ENCODE assay signal across 13 cellular contexts in genomic region chr21:44054710-44055109, GRCh38. TPM values are rescaled to one million over a fixed set of nuclear protein-coding genes. Genes with fewer than 3 reads are reported as not detected.
DNase-seq lines count a peak whose midpoint lies in the region; ATAC-seq and TF ChIP-seq lines count a peak whose summit lies in the region.
"Had no signal": no experiment of that assay in that cellular context is flagged by ENCODE, and none has a peak within 500 bp of the region (broad histone marks: within the 10 kb centered on the region; RNA-seq: fewer than 3 reads in every experiment).

No MANE protein-coding gene starts in this region.

- TF ChIP-seq CTCF in BE2C (IDR thresholded peaks at IDR 0.05; ENCODE audit: low read depth, low read length), result no peak

- no peak overlapping the region for H3K4me3 Mint-ChIP-seq in activated T-cell treated with anti-CD3 and anti-CD28 coated beads, Interleukin-2, amount 50 U/mL, for 24 hours
- H3K4me3 Mint-ChIP-seq in central memory CD8-positive, alpha-beta T cell, result no peak overlapping the region

- no peak for DNase-seq in activated T-cell treated with anti-CD3 and anti-CD28 coated beads, Interleukin-2, amount 50 U/mL, for 24 hours
- no peak for DNase-seq in activated T-cell treated with anti-CD3 and anti-CD28 coated beads, Interleukin-2, amount 50 U/mL, for 1 hour
- no peak for DNase-seq in central memory CD8-positive, alpha-beta T cell (ENCODE audit: low spot score in 2 of 2)
- DNase-seq in mesenchymal stem cell (peak; percentile 85), superior temporal gyrus (ENCODE audit: extremely low spot score) (peak; percentile 49), BE2C (no peak)
- no peak for DNase-seq in activated effector memory CD4-positive, alpha-beta T cell treated with anti-CD3 and anti-CD28 coated beads, Interleukin-2, amount 50 U/mL, for 16 hours
- DNase-seq: GOT3, head of caudate nucleus, NCI-H2081 treated with DMSO at 0.1 percent for 48 hours had no signal

- H3K4me1 ChIP-seq in mesenchymal stem cell (ENCODE audit: control insufficient read depth, insufficient read depth, low read depth, low read length) (peaks cover 30% of the 10 kb centered on the region), BE2C (peaks cover 9% of the 10 kb centered on the region)

- no peaks in the 10 kb centered on the region for H3K9me3 Mint-ChIP-seq in activated T-cell treated with anti-CD3 and anti-CD28 coated beads, Interleukin-2, amount 50 U/mL, for 24 hours
- H3K9me3 Mint-ChIP-seq in central memory CD8-positive, alpha-beta T cell, result no peaks in the 10 kb centered on the region

- H3K79me1 ChIP-seq in mesenchymal stem cell (replicated peaks; ENCODE audit: low read length, poor library complexity, severe bottlenecking), result peaks cover 38% of the 10 kb centered on the region

- no peak overlapping the region for H2BK12ac ChIP-seq in mesenchymal stem cell (ENCODE audit: low read length in 2 of 2)

- H3K27me3 ChIP-seq in mesenchymal stem cell (ENCODE audit: control insufficient read depth in 1 of 2, insufficient read depth in 1 of 2, low read length in 2 of 2), result no peaks in the 10 kb centered on the region
- H3K27me3 ChIP-seq in BE2C, result no peaks in the 10 kb centered on the region

- peak overlapping the region in 1 of 2 experiments; percentile 37 for H3K14ac ChIP-seq in mesenchymal stem cell (ENCODE audit: low read length in 2 of 2)

- H3K23ac ChIP-seq in mesenchymal stem cell (ENCODE audit: low read length in 2 of 2), result no peak overlapping the region

- ATAC-seq in central memory CD8-positive, alpha-beta T cell (replicated peaks; ENCODE audit: extremely low read depth, poor library complexity, severe bottlenecking), result no peak
- ATAC-seq in SK-N-SH treated with all-trans-retinoic acid at 6 μM for 48 hours, result no peak; the same call in 2 of the 3 replicates

- H3K4ac ChIP-seq in mesenchymal stem cell (ENCODE audit: low read depth in 1 of 2, low read length in 2 of 2), result peak overlapping the region in 1 of 2 experiments; percentile 51

- no peak overlapping the region for H4K91ac ChIP-seq in mesenchymal stem cell (ENCODE audit: low read length)

- H4K8ac ChIP-seq in mesenchymal stem cell (ENCODE audit: low read length), result no peak overlapping the region

- no peaks in the 10 kb centered on the region for H3K27me3 Mint-ChIP-seq in activated T-cell treated with anti-CD3 and anti-CD28 coated beads, Interleukin-2, amount 50 U/mL, for 24 hours
- H3K27me3 Mint-ChIP-seq in central memory CD8-positive, alpha-beta T cell, result no peaks in the 10 kb centered on the region

- no peaks in the 10 kb centered on the region for H3K9me3 ChIP-seq in mesenchymal stem cell (ENCODE audit: control insufficient read depth, low read length)
- no peaks in the 10 kb centered on the region for H3K9me3 ChIP-seq in BE2C

- no peak overlapping the region for H2AFZ ChIP-seq in mesenchymal stem cell (ENCODE audit: low read depth, low read length)

- peaks cover 39% of the 10 kb centered on the region for H3K4me1 Mint-ChIP-seq in activated T-cell treated with anti-CD3 and anti-CD28 coated beads, Interleukin-2, amount 50 U/mL, for 24 hours (ENCODE audit: low read depth)
- peaks cover 46% of the 10 kb centered on the region for H3K4me1 Mint-ChIP-seq in central memory CD8-positive, alpha-beta T cell

- H3K27ac ChIP-seq in mesenchymal stem cell (ENCODE audit: low read length, poor library complexity, severe bottlenecking), result peak overlapping the region; percentile 61
- H3K27ac ChIP-seq: HL-60 had no signal

- 68% methylated on average over 5 of the region's 5 CpGs for WGBS in mesenchymal stem cell

- H3K36me3 ChIP-seq in mesenchymal stem cell (ENCODE audit: control insufficient read depth in 1 of 2, insufficient read depth in 2 of 2, low read depth in 1 of 2, low read length in 2 of 2) (peaks cover 32 to 57% of the 10 kb centered on the region in 2 experiments), BE2C (peaks cover 16% of the 10 kb centered on the region)

- no peak overlapping the region for H3K9ac ChIP-seq in mesenchymal stem cell (ENCODE audit: low read length)

- no peak overlapping the region for H2BK5ac ChIP-seq in mesenchymal stem cell (ENCODE audit: low read depth, low read length, poor library complexity, severe bottlenecking)

- H2AK5ac ChIP-seq in mesenchymal stem cell (ENCODE audit: low read length, severe bottlenecking), result peak overlapping the region; percentile 15

- peak overlapping the region in 1 of 2 experiments; percentile 55 for H3K18ac ChIP-seq in mesenchymal stem cell (ENCODE audit: low read depth in 1 of 2, low read length in 2 of 2)

- H2BK15ac ChIP-seq in mesenchymal stem cell (ENCODE audit: low read depth, poor library complexity, severe bottlenecking), result no peak overlapping the region

- peak overlapping the region; percentile 48 for H3K27ac Mint-ChIP-seq in activated T-cell treated with anti-CD3 and anti-CD28 coated beads, Interleukin-2, amount 50 U/mL, for 24 hours
- H3K27ac Mint-ChIP-seq in central memory CD8-positive, alpha-beta T cell (ENCODE audit: low read depth), result peak overlapping the region; percentile 87

- H3K36me3 Mint-ChIP-seq in activated T-cell treated with anti-CD3 and anti-CD28 coated beads, Interleukin-2, amount 50 U/mL, for 24 hours (ENCODE audit: low read depth), result peaks cover 91% of the 10 kb centered on the region
- peaks cover 62% of the 10 kb centered on the region for H3K36me3 Mint-ChIP-seq in central memory CD8-positive, alpha-beta T cell (ENCODE audit: insufficient read depth)

- peak overlapping the region; percentile 27 for H2BK120ac ChIP-seq in mesenchymal stem cell (ENCODE audit: low read depth, low read length)

- H3K4me2 ChIP-seq in mesenchymal stem cell (ENCODE audit: low read length, poor library complexity, severe bottlenecking), result no peak overlapping the region

- H3K4me3 ChIP-seq in mesenchymal stem cell (ENCODE audit: insufficient read depth in 1 of 2, low read depth in 1 of 2, low read length in 2 of 2), result no peak overlapping the region
- H3K4me3 ChIP-seq in BE2C (ENCODE audit: low read depth, low read length), result no peak overlapping the region
- H3K4me3 ChIP-seq: skin epidermis had no signal

TF ChIP-seq in SK-N-SH treated with all-trans-retinoic acid at 6 μM for 48 hours, 23 proteins besides CTCF, POLR2A, EP300 and RAD21:
- TF ChIP-seq CSRNP3 (CRISPR knock-in tag; IDR thresholded peaks at IDR 0.05), result no peak
- no peak for TF ChIP-seq ARNTL (CRISPR knock-in tag; IDR thresholded peaks at IDR 0.05; ENCODE audit: borderline replicate concordance, low read depth)
- TF ChIP-seq TCF4 (CRISPR knock-in tag; IDR thresholded peaks at IDR 0.05; ENCODE audit: borderline replicate concordance), result no peak
- no peak for TF ChIP-seq PPARA (CRISPR knock-in tag; IDR thresholded peaks at IDR 0.05; ENCODE audit: borderline replicate concordance)
- TF ChIP-seq ESRRG (CRISPR knock-in tag; IDR thresholded peaks at IDR 0.05), result no peak
- TF ChIP-seq ZNF565 (CRISPR knock-in tag; conservative IDR thresholded peaks at IDR 0.05; ENCODE audit: low read depth), result no peak
- no peak for TF ChIP-seq ZNF8 (CRISPR knock-in tag; IDR thresholded peaks at IDR 0.05)
TF ChIP-seq in SK-N-SH treated with all-trans-retinoic acid at 6 μM for 48 hours: peak in this region for 0.

RNA-seq across cellular contexts. Expression of gene TRAPPC10, which starts 42.6 kb away (rescaled TPM):
- polyA plus RNA-seq in mesenchymal stem cell (2013, experiment 1 of 2), result 17.2 TPM
- 17.3 TPM for polyA plus RNA-seq in mesenchymal stem cell (2013, experiment 2 of 2)
- polyA plus RNA-seq in BE2C (2012; ENCODE audit: insufficient read depth, insufficient read length, low read depth), result 36.9 TPM

RNA-seq across cellular contexts. Expression of gene PWP2, which starts 52.5 kb away (rescaled TPM):
- polyA plus RNA-seq in mesenchymal stem cell (2013, experiment 1 of 2), result 0.12 TPM
- polyA plus RNA-seq in mesenchymal stem cell (2013, experiment 2 of 2), result 0.15 TPM
- polyA plus RNA-seq in BE2C (2012; ENCODE audit: insufficient read depth, insufficient read length, low read depth), result 33.2 TPM

Comparison
In these comparisons a context has a peak if more than half of its experiments do, and no peak if none do; other contexts are left out.
1. DNase-seq: peak in mesenchymal stem cell (single experiment) and superior temporal gyrus (single experiment); none in activated T-cell treated with anti-CD3 and anti-CD28 coated beads, Interleukin-2, amount 50 U/mL, for 24 hours (single experiment), activated T-cell treated with anti-CD3 and anti-CD28 coated beads, Interleukin-2, amount 50 U/mL, for 1 hour (single experiment), central memory CD8-positive, alpha-beta T cell (0 of 2), BE2C (single experiment) and activated effector memory CD4-positive, alpha-beta T cell treated with anti-CD3 and anti-CD28 coated beads, Interleukin-2, amount 50 U/mL, for 16 hours (single experiment).